In genomic region chr15:95690631-95691340, GRCh38 we compare ENCODE assay signal across 23 cellular contexts.
A peak's percentile ranks its signal among the peaks of the same experiment; 100 is the strongest.
DNase-seq lines count a peak whose midpoint lies in the region; ATAC-seq, FAIRE-seq and TF ChIP-seq lines count a peak whose summit lies in the region.
"Had no signal": no experiment of that assay in that cellular context is flagged by ENCODE, and none has a peak within 500 bp of the region (broad histone marks: within the 10 kb centered on the region; RNA-seq: fewer than 3 reads in every experiment).

No MANE protein-coding gene starts in this region.

- no peak for TF ChIP-seq POLR2A in H54 (IDR thresholded peaks at IDR 0.05; ENCODE audit: low read depth, low read length)

- H4K20me1 ChIP-seq in SK-N-SH (ENCODE audit: insufficient read depth) = no peaks in the 10 kb centered on the region

- TF ChIP-seq CTCF in SK-N-SH (IDR thresholded peaks at IDR 0.05) = no peak

- no peaks in the 10 kb centered on the region for H3K27me3 ChIP-seq in SK-N-SH (ENCODE audit: insufficient read depth)
- H3K27me3 ChIP-seq: adrenal gland, esophagus muscularis mucosa, spleen had no signal

- no peak overlapping the region for H3K4me2 ChIP-seq in SK-N-SH

- CTCF ChIA-PET in SK-N-SH (lab: Yijun Ruan, JAX) = no interaction called here

- H2AFZ ChIP-seq in SK-N-SH (ENCODE audit: low read depth) = no peak overlapping the region

- 3% methylated on average over 7 of the region's 7 CpGs for WGBS in SK-N-SH (ENCODE audit: low lambda C conversion rate)

- H3K27me3 Mint-ChIP-seq in activated T-helper 17 cell treated with anti-CD3 and anti-CD28 coated beads, Interleukin-2, amount 50 U/mL, for 72 hours = no peaks in the 10 kb centered on the region
- H3K27me3 Mint-ChIP-seq: B cell, progenitor cell of endocrine pancreas had no signal

- no peaks in the 10 kb centered on the region for H3K36me3 ChIP-seq in SK-N-SH (replicated peaks in 1 of 2; ENCODE audit: control insufficient read depth in 1 of 2, insufficient read depth in 2 of 2, low read length in 1 of 2)
- H3K36me3 ChIP-seq: adrenal gland, esophagus muscularis mucosa, spleen had no signal

- no peak for DNase-seq in stimulated activated effector memory CD8-positive, alpha-beta T cell treated with anti-CD3 and anti-CD28 coated beads, Interleukin-12 subunit alpha, Interleukin-12 subunit beta, amount 100 ng/mL, for 72 hours (ENCODE audit: low spot score in 2 of 2)
- DNase-seq in GM03348 (ENCODE audit: low spot score) (no peak), SK-N-SH (no peak), H54 (ENCODE audit: insufficient read length, low spot score) (no peak)
- DNase-seq: activated CD8-positive, alpha-beta T cell treated with anti-CD3 and anti-CD28 coated beads, Interleukin-2, amount 10 ng/mL, durations not matched to agents 7 days and 5 days; activated effector memory CD4-positive, alpha-beta T cell treated with Interleukin-2 at 50 U/mL for 16 hours; adrenal gland; caudate nucleus; glutamatergic neuron; NCI-H1105 treated with DMSO at 0.1 percent for 48 hours; NCI-H82; spleen had no signal

- ATAC-seq in GM19351 (IDR thresholded peaks at IDR 0.05; ENCODE audit: unreplicated experiment) (peak; percentile 89), HG03342 (IDR thresholded peaks at IDR 0.05; ENCODE audit: unreplicated experiment) (peak; percentile 82)
- ATAC-seq in activated T-helper 17 cell treated with anti-CD3 and anti-CD28 coated beads, Interleukin-2, amount 50 U/mL, for 72 hours (replicated peaks) = peak; percentile 59
- peak; percentile 81 for ATAC-seq in stimulated activated effector memory CD8-positive, alpha-beta T cell treated with anti-CD3 and anti-CD28 coated beads, Interleukin-12 subunit alpha, Interleukin-12 subunit beta, amount 100 ng/mL, for 72 hours
- ATAC-seq: activated CD8-positive, alpha-beta T cell treated with anti-CD3 and anti-CD28 coated beads, Interleukin-2, amount 10 ng/mL, durations not matched to agents 7 days and 5 days had no signal

- no peaks in the 10 kb centered on the region for H3K9me2 ChIP-seq in SK-N-SH

- H3K4me3 ChIP-seq in SK-N-SH (ENCODE audit: low read depth in 2 of 2, low read length in 1 of 2) = no peak overlapping the region
- H3K4me3 ChIP-seq: adrenal gland, esophagus muscularis mucosa, spleen had no signal

- no peak for TF ChIP-seq EP300 in SK-N-SH (IDR thresholded peaks at IDR 0.05; ENCODE audit: borderline replicate concordance in 1 of 2, low read depth in 1 of 2, low read length in 1 of 2)

- no peaks in the 10 kb centered on the region for H3K36me3 Mint-ChIP-seq in activated T-helper 17 cell treated with anti-CD3 and anti-CD28 coated beads, Interleukin-2, amount 50 U/mL, for 72 hours (ENCODE audit: low read depth)
- no peaks in the 10 kb centered on the region for H3K36me3 Mint-ChIP-seq in stimulated activated effector memory CD8-positive, alpha-beta T cell treated with anti-CD3 and anti-CD28 coated beads, Interleukin-12 subunit alpha, Interleukin-12 subunit beta, amount 100 ng/mL, for 72 hours

- H3F3A ChIP-seq in SK-N-SH (replicated peaks; ENCODE audit: insufficient read depth) = no peaks in the 10 kb centered on the region

- no peaks in the 10 kb centered on the region for H3K4me1 ChIP-seq in SK-N-SH (ENCODE audit: control insufficient read depth in 1 of 2, insufficient read depth in 2 of 2, low read depth in 1 of 2, low read length in 1 of 2)
- H3K4me1 ChIP-seq: adrenal gland, esophagus muscularis mucosa, spleen had no signal

- no peak overlapping the region for H3K27ac Mint-ChIP-seq in activated T-helper 17 cell treated with anti-CD3 and anti-CD28 coated beads, Interleukin-2, amount 50 U/mL, for 72 hours
- H3K27ac Mint-ChIP-seq in stimulated activated effector memory CD8-positive, alpha-beta T cell treated with anti-CD3 and anti-CD28 coated beads, Interleukin-12 subunit alpha, Interleukin-12 subunit beta, amount 100 ng/mL, for 72 hours = no peak overlapping the region
- H3K27ac Mint-ChIP-seq: activated CD8-positive, alpha-beta T cell treated with anti-CD3 and anti-CD28 coated beads, Interleukin-2, amount 10 ng/mL, durations not matched to agents 7 days and 5 days; B cell; nephron; progenitor cell of endocrine pancreas had no signal

- H3K9ac ChIP-seq in SK-N-SH = no peak overlapping the region

- no peak overlapping the region for H3K4me3 Mint-ChIP-seq in activated T-helper 17 cell treated with anti-CD3 and anti-CD28 coated beads, Interleukin-2, amount 50 U/mL, for 72 hours
- H3K4me3 Mint-ChIP-seq in stimulated activated effector memory CD8-positive, alpha-beta T cell treated with anti-CD3 and anti-CD28 coated beads, Interleukin-12 subunit alpha, Interleukin-12 subunit beta, amount 100 ng/mL, for 72 hours = no peak overlapping the region
- H3K4me3 Mint-ChIP-seq: activated CD8-positive, alpha-beta T cell treated with anti-CD3 and anti-CD28 coated beads, Interleukin-2, amount 10 ng/mL, durations not matched to agents 7 days and 5 days; B cell; nephron had no signal

- H3K4me1 Mint-ChIP-seq in activated T-helper 17 cell treated with anti-CD3 and anti-CD28 coated beads, Interleukin-2, amount 50 U/mL, for 72 hours = no peaks in the 10 kb centered on the region
- no peaks in the 10 kb centered on the region for H3K4me1 Mint-ChIP-seq in stimulated activated effector memory CD8-positive, alpha-beta T cell treated with anti-CD3 and anti-CD28 coated beads, Interleukin-12 subunit alpha, Interleukin-12 subunit beta, amount 100 ng/mL, for 72 hours
- H3K4me1 Mint-ChIP-seq: B cell, nephron had no signal

- POLR2A ChIA-PET in SK-N-SH (lab: Yijun Ruan, JAX) = no interaction called here

- no peak for TF ChIP-seq RAD21 in SK-N-SH (IDR thresholded peaks at IDR 0.05; ENCODE audit: low read length)

- FAIRE-seq in H54 (lab: Jason Lieb, UNC) = no peak
- FAIRE-seq: G401.6, GM18507, GM19239 had no signal

- peaks cover 14% of the 10 kb centered on the region for H3K9me3 Mint-ChIP-seq in activated T-helper 17 cell treated with anti-CD3 and anti-CD28 coated beads, Interleukin-2, amount 50 U/mL, for 72 hours
- peaks cover 8% of the 10 kb centered on the region for H3K9me3 Mint-ChIP-seq in stimulated activated effector memory CD8-positive, alpha-beta T cell treated with anti-CD3 and anti-CD28 coated beads, Interleukin-12 subunit alpha, Interleukin-12 subunit beta, amount 100 ng/mL, for 72 hours

- H3K9me3 ChIP-seq in SK-N-SH = peaks cover 10% of the 10 kb centered on the region; the same call in 1 of the 2 replicates

- no peaks in the 10 kb centered on the region for H3K79me2 ChIP-seq in SK-N-SH (ENCODE audit: insufficient read depth)

- H3K27ac ChIP-seq in SK-N-SH (ENCODE audit: low read depth in 2 of 2, low read length in 1 of 2) = no peak overlapping the region
- H3K27ac ChIP-seq: adrenal gland, esophagus muscularis mucosa, spleen, VCaP had no signal

TF ChIP-seq in SK-N-SH, 30 proteins besides CTCF, POLR2A, EP300 and RAD21:
- no peak for TF ChIP-seq SMC3 (IDR thresholded peaks at IDR 0.05; ENCODE audit: low read depth, low read length)
- TF ChIP-seq TCF12 (IDR thresholded peaks at IDR 0.05) = no peak
- TF ChIP-seq SIN3A (IDR thresholded peaks at IDR 0.05; ENCODE audit: borderline replicate concordance, low read depth, low read length) = no peak
- no peak for TF ChIP-seq CHD2 (IDR thresholded peaks at IDR 0.05; ENCODE audit: low read length, partially characterized antibody)
- TF ChIP-seq POLR2AphosphoS5 (IDR thresholded peaks at IDR 0.05; ENCODE audit: low read depth, low read length) = no peak
- no peak for TF ChIP-seq RXRA (IDR thresholded peaks at IDR 0.05; ENCODE audit: borderline replicate concordance, low read depth)
- no peak for TF ChIP-seq GATA2 (CRISPR knock-in tag; IDR thresholded peaks at IDR 0.05)
- TF ChIP-seq FOSL2 (IDR thresholded peaks at IDR 0.05; ENCODE audit: borderline replicate concordance, low read depth) = no peak
- no peak for TF ChIP-seq EZH2phosphoT487 (IDR thresholded peaks at IDR 0.05; ENCODE audit: borderline replicate concordance, low read depth)
- TF ChIP-seq MXI1 (IDR thresholded peaks at IDR 0.05; ENCODE audit: low read depth, low read length) = no peak
- no peak for TF ChIP-seq USF1 (IDR thresholded peaks at IDR 0.05; ENCODE audit: borderline replicate concordance, low read depth)
- no peak for TF ChIP-seq NFIC (IDR thresholded peaks at IDR 0.05; ENCODE audit: borderline replicate concordance)
- no peak for TF ChIP-seq GABPA (IDR thresholded peaks at IDR 0.05; ENCODE audit: low read depth)
- TF ChIP-seq TEAD4 (IDR thresholded peaks at IDR 0.05; ENCODE audit: borderline replicate concordance, insufficient read depth) = no peak
